Comparison of ENCODE assay signal across 16 cellular contexts in the genomic region with DNA sequence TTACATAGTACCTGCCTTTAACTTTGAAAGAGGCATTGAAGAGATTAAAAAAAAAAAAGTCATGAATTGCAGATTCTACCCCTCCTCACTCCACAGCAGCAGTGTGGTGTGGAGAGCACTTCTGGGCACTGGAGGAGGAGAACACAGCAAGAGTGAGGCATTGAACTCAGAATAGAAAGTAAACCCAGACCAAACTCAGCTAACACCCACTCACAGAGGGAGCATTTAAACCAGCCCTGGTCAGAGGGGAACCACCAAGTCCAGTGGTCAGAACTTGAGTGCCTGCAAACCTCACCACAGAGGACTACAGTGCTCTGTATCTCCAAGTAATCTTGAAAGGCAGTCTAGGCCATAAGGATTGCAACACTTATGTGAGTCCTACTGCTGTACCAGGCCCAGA. TPM values are rescaled to one million over a fixed set of nuclear protein-coding genes. Genes with fewer than 3 reads are reported as not detected.
A peak's percentile ranks its signal among the peaks of the same experiment; 100 is the strongest.
DNase-seq lines count a peak whose midpoint lies in the region; ATAC-seq lines count a peak whose summit lies in the region.
"Had no signal": no experiment of that assay in that cellular context is flagged by ENCODE, and none has a peak within 500 bp of the region (broad histone marks: within the 10 kb centered on the region; RNA-seq: fewer than 3 reads in every experiment).

No MANE protein-coding gene starts in this region.

- DNase-seq in MV-4-11 (lab: John Stamatoyannopoulos, UW) (peak; percentile 33), NCI-H1048 (lab: John Stamatoyannopoulos, UW) (no peak), NCI-H446 treated with DMSO at 0.1 percent for 48 hours (lab: John Stamatoyannopoulos, UW) (no peak)
- DNase-seq in activated CD8-positive, alpha-beta T cell treated with anti-CD3 and anti-CD28 coated beads, Interleukin-2, amount 10 ng/mL, durations not matched to agents 7 days and 5 days = no peak
- DNase-seq: BE2C; CD4-positive, alpha-beta memory T cell; DMS79; H7; KG1 had no signal

- ATAC-seq in HG02763 (IDR thresholded peaks at IDR 0.05; ENCODE audit: unreplicated experiment) (peak; percentile 50), GM21381 (IDR thresholded peaks at IDR 0.05; ENCODE audit: unreplicated experiment) (no peak)
- peak; percentile 34 for ATAC-seq in stimulated activated memory B cell treated with anti-CD40 and anti-IgM and Interleukin-4, amounts not matched to agents 10 μg/mL and 1 μg/mL and 100 μg/mL, for 72 hours
- ATAC-seq in activated CD8-positive, alpha-beta T cell treated with anti-CD3 and anti-CD28 coated beads, Interleukin-2, amount 10 ng/mL, durations not matched to agents 7 days and 5 days = no peak
- ATAC-seq: GM23338 had no signal

- no peak overlapping the region for H3K27ac Mint-ChIP-seq in stimulated activated memory B cell treated with anti-CD40 and anti-IgM and Interleukin-4, amounts not matched to agents 10 μg/mL and 1 μg/mL and 100 μg/mL, for 72 hours
- H3K27ac Mint-ChIP-seq in activated CD8-positive, alpha-beta T cell treated with anti-CD3 and anti-CD28 coated beads, Interleukin-2, amount 10 ng/mL, durations not matched to agents 7 days and 5 days = no peak overlapping the region
- H3K27ac Mint-ChIP-seq: CD4-positive, alpha-beta memory T cell; GM23338 had no signal

- no peak overlapping the region for H3K4me3 Mint-ChIP-seq in stimulated activated memory B cell treated with anti-CD40 and anti-IgM and Interleukin-4, amounts not matched to agents 10 μg/mL and 1 μg/mL and 100 μg/mL, for 72 hours
- no peak overlapping the region for H3K4me3 Mint-ChIP-seq in activated CD8-positive, alpha-beta T cell treated with anti-CD3 and anti-CD28 coated beads, Interleukin-2, amount 10 ng/mL, durations not matched to agents 7 days and 5 days
- H3K4me3 Mint-ChIP-seq: CD4-positive, alpha-beta memory T cell; GM23338; IgD-negative memory B cell had no signal

- CTCF ChIA-PET in activated CD8-positive, alpha-beta T cell treated with anti-CD3 and anti-CD28 coated beads, Interleukin-2, amount 10 ng/mL, durations not matched to agents 7 days and 5 days (lab: Charles Lee) = no interaction called here

- no peaks in the 10 kb centered on the region for H3K4me1 Mint-ChIP-seq in stimulated activated memory B cell treated with anti-CD40 and anti-IgM and Interleukin-4, amounts not matched to agents 10 μg/mL and 1 μg/mL and 100 μg/mL, for 72 hours
- no peaks in the 10 kb centered on the region for H3K4me1 Mint-ChIP-seq in activated CD8-positive, alpha-beta T cell treated with anti-CD3 and anti-CD28 coated beads, Interleukin-2, amount 10 ng/mL, durations not matched to agents 7 days and 5 days (ENCODE audit: low read depth)
- H3K4me1 Mint-ChIP-seq: CD4-positive, alpha-beta memory T cell; GM23338; IgD-negative memory B cell had no signal

- no peaks in the 10 kb centered on the region for H3K36me3 Mint-ChIP-seq in stimulated activated memory B cell treated with anti-CD40 and anti-IgM and Interleukin-4, amounts not matched to agents 10 μg/mL and 1 μg/mL and 100 μg/mL, for 72 hours
- H3K36me3 Mint-ChIP-seq in activated CD8-positive, alpha-beta T cell treated with anti-CD3 and anti-CD28 coated beads, Interleukin-2, amount 10 ng/mL, durations not matched to agents 7 days and 5 days (ENCODE audit: low read depth) = no peaks in the 10 kb centered on the region
- H3K36me3 Mint-ChIP-seq: CD4-positive, alpha-beta memory T cell; IgD-negative memory B cell had no signal

- POLR2A ChIA-PET in activated CD8-positive, alpha-beta T cell treated with anti-CD3 and anti-CD28 coated beads, Interleukin-2, amount 10 ng/mL, durations not matched to agents 7 days and 5 days (lab: Charles Lee) = no interaction called here

- H3K27me3 Mint-ChIP-seq in stimulated activated memory B cell treated with anti-CD40 and anti-IgM and Interleukin-4, amounts not matched to agents 10 μg/mL and 1 μg/mL and 100 μg/mL, for 72 hours = no peaks in the 10 kb centered on the region
- no peaks in the 10 kb centered on the region for H3K27me3 Mint-ChIP-seq in activated CD8-positive, alpha-beta T cell treated with anti-CD3 and anti-CD28 coated beads, Interleukin-2, amount 10 ng/mL, durations not matched to agents 7 days and 5 days (ENCODE audit: low read depth)
- H3K27me3 Mint-ChIP-seq: CD4-positive, alpha-beta memory T cell; IgD-negative memory B cell had no signal

- peaks cover 3% of the 10 kb centered on the region for H3K9me3 Mint-ChIP-seq in stimulated activated memory B cell treated with anti-CD40 and anti-IgM and Interleukin-4, amounts not matched to agents 10 μg/mL and 1 μg/mL and 100 μg/mL, for 72 hours
- H3K9me3 Mint-ChIP-seq in activated CD8-positive, alpha-beta T cell treated with anti-CD3 and anti-CD28 coated beads, Interleukin-2, amount 10 ng/mL, durations not matched to agents 7 days and 5 days (ENCODE audit: insufficient read depth) = no peaks in the 10 kb centered on the region
- H3K9me3 Mint-ChIP-seq: IgD-negative memory B cell had no signal

RNA-seq across cellular contexts. Expression of gene UGT2A1, which starts 15.6 kb away (rescaled TPM):
- total RNA-seq in activated CD8-positive, alpha-beta T cell treated with anti-CD3 and anti-CD28 coated beads, Interleukin-2, amount 10 ng/mL, durations not matched to agents 7 days and 5 days = not detected
- total RNA-seq: CD4-positive, alpha-beta memory T cell; G401; GM23338; HT-29 had no signal

RNA-seq across cellular contexts. Expression of gene UGT2A2, which starts 29.2 kb away (rescaled TPM):
- total RNA-seq in activated CD8-positive, alpha-beta T cell treated with anti-CD3 and anti-CD28 coated beads, Interleukin-2, amount 10 ng/mL, durations not matched to agents 7 days and 5 days = not detected
- total RNA-seq: CD4-positive, alpha-beta memory T cell; G401; GM23338; HT-29 had no signal

Comparison
In these comparisons a context has a peak if more than half of its experiments do, and no peak if none do; other contexts are left out.
1. ATAC-seq: peak in HG02763 (single experiment) and stimulated activated memory B cell treated with anti-CD40 and anti-IgM and Interleukin-4, amounts not matched to agents 10 μg/mL and 1 μg/mL and 100 μg/mL, for 72 hours (single experiment); none in GM21381 (single experiment) and activated CD8-positive, alpha-beta T cell treated with anti-CD3 and anti-CD28 coated beads, Interleukin-2, amount 10 ng/mL, durations not matched to agents 7 days and 5 days (single experiment).